1 cellular context compared by ENCODE assay signal in genomic region chr22:24190566-24191208, GRCh38.
A peak's percentile ranks its signal among the peaks of the same experiment; 100 is the strongest.
TF ChIP-seq lines count a peak whose summit lies in the region.

No MANE protein-coding gene starts in this region.

TF ChIP-seq in GM12878, 131 proteins besides CTCF, POLR2A, EP300 and RAD21:
- no peak for TF ChIP-seq FOXM1 (IDR thresholded peaks at IDR 0.05; ENCODE audit: low read depth, low read length)
- TF ChIP-seq TCF12 (IDR thresholded peaks at IDR 0.05; ENCODE audit: low read depth, low read length), result no peak
- no peak for TF ChIP-seq BCL11A (IDR thresholded peaks at IDR 0.05; ENCODE audit: low read depth, low read length)
- peak; percentile 48; the same call in 1 of the 2 replicates for TF ChIP-seq NR2F1 (conservative IDR thresholded peaks at IDR 0.05)
TF ChIP-seq in GM12878: peak in this region for 1.
